ENCODE assay signal across 9 cellular contexts in genomic region chr13:111115841-111116500, GRCh38. TPM values are rescaled to one million over a fixed set of nuclear protein-coding genes. Genes with fewer than 3 reads are reported as not detected.
DNase-seq lines count a peak whose midpoint lies in the region; ATAC-seq, FAIRE-seq and TF ChIP-seq lines count a peak whose summit lies in the region.
"Had no signal": no experiment of that assay in that cellular context is flagged by ENCODE, and none has a peak within 500 bp of the region (broad histone marks: within the 10 kb centered on the region; RNA-seq: fewer than 3 reads in every experiment).

No MANE protein-coding gene starts in this region.

- no peak for TF ChIP-seq RAD21 in GM12878 (IDR thresholded peaks at IDR 0.05; ENCODE audit: insufficient read depth, low read depth, low read length)

- H4K20me1 ChIP-seq in GM23248 (ENCODE audit: insufficient read depth) (no peaks in the 10 kb centered on the region), GM12878 (ENCODE audit: control insufficient read depth, insufficient read depth) (no peaks in the 10 kb centered on the region)

- TF ChIP-seq EP300 in GM12878 (IDR thresholded peaks at IDR 0.05; ENCODE audit: borderline replicate concordance in 1 of 2, control insufficient read depth in 1 of 2, low read depth in 2 of 2, low read length in 2 of 2): no peak

- H3K4me3 ChIP-seq in A673 (ENCODE audit: low read depth, low read length, poor library complexity, severe bottlenecking) (no peak overlapping the region), GM23248 (peak overlapping the region; percentile 69), GM12878 (no peak overlapping the region; the same call in 1 of the 2 replicates), kidney (ENCODE audit: low read length in 2 of 2) (peak overlapping the region; percentile 71 to 81)

- POLR2A ChIA-PET in A673 (lab: Charles Lee; ENCODE audit: low non-redundant PET) (no interaction called here), GM12878 (lab: Charles Lee) (no interaction called here)

- H3K79me2 ChIP-seq in GM23248 (ENCODE audit: insufficient read depth): no peaks in the 10 kb centered on the region
- H3K79me2 ChIP-seq in GM12878 (ENCODE audit: control insufficient read depth, insufficient read depth, low read length): no peaks in the 10 kb centered on the region

- no peaks in the 10 kb centered on the region for H3K36me3 Mint-ChIP-seq in stimulated activated naive B cell treated with anti-CD40 and anti-IgM and Interleukin-4, amounts not matched to agents 10 μg/mL and 1 μg/mL and 100 μg/mL, for 72 hours

- H3K36me3 ChIP-seq in A673 (ENCODE audit: insufficient read depth, low read length, poor library complexity, severe bottlenecking) (no peaks in the 10 kb centered on the region), GM23248 (ENCODE audit: low read depth) (no peaks in the 10 kb centered on the region), GM12878 (ENCODE audit: control insufficient read depth in 2 of 2, insufficient read depth in 2 of 2, low read length in 1 of 2) (no peaks in the 10 kb centered on the region), kidney (ENCODE audit: control insufficient read depth in 1 of 2, insufficient read depth in 2 of 2, low read length in 2 of 2) (no peaks in the 10 kb centered on the region)

- no TSS peak for BruUV-seq in A673 (replicated peaks; lab: Mats Ljungman, UMichigan)
- no TSS peak for BruUV-seq in GM12878 (replicated peaks; lab: Mats Ljungman, UMichigan)

- SMC1A ChIA-PET in GM12878 (lab: Charles Lee; ENCODE audit: uncharacterized antibody, unreplicated experiment): no interaction called here

- H3F3A ChIP-seq in GM23248 (ENCODE audit: insufficient read depth): peaks cover 28% of the 10 kb centered on the region

- CTCF ChIA-PET in A673 (lab: Charles Lee) (no interaction called here), GM12878 (lab: Yijun Ruan, JAX) (interaction anchor here (0.7 kb wide), 1 partner anchor 217 kb away, joined by 3 read pairs; no protein-coding TSS in a partner anchor)

- no peak for TF ChIP-seq POLR2A in GM12878 (IDR thresholded peaks at IDR 0.05; ENCODE audit: low read depth, low read length)

- no peak for ATAC-seq in GM12878
- ATAC-seq in stimulated activated naive B cell treated with anti-CD40 and anti-IgM and Interleukin-4, amounts not matched to agents 10 μg/mL and 1 μg/mL and 100 μg/mL, for 72 hours (replicated peaks): no peak
- ATAC-seq in GM21367 (IDR thresholded peaks at IDR 0.05; ENCODE audit: unreplicated experiment): no peak
- ATAC-seq in GM19351 (IDR thresholded peaks at IDR 0.05; ENCODE audit: unreplicated experiment): no peak

- RAD21 ChIA-PET in GM12878 (lab: Charles Lee; ENCODE audit: unreplicated experiment): no interaction called here

- H2AFZ ChIP-seq in GM23248: peak overlapping the region; percentile 68
- no peak overlapping the region for H2AFZ ChIP-seq in GM12878 (ENCODE audit: control insufficient read depth, low read depth, low read length)

- H3K27me3 Mint-ChIP-seq in stimulated activated naive B cell treated with anti-CD40 and anti-IgM and Interleukin-4, amounts not matched to agents 10 μg/mL and 1 μg/mL and 100 μg/mL, for 72 hours: peaks cover 57 to 78% of the 10 kb centered on the region in 2 donors

- H3K9me3 Mint-ChIP-seq in stimulated activated naive B cell treated with anti-CD40 and anti-IgM and Interleukin-4, amounts not matched to agents 10 μg/mL and 1 μg/mL and 100 μg/mL, for 72 hours: no peaks in the 10 kb centered on the region

- DNase-seq in A673 (ENCODE audit: low spot score) (peak; percentile 5), GM23248 (peak; percentile 94), GM12878 (ENCODE audit: low read depth, low spot score) (no peak), kidney (no peak)
- no peak for DNase-seq in stimulated activated naive B cell treated with anti-CD40 and anti-IgM and Interleukin-4, amounts not matched to agents 10 μg/mL and 1 μg/mL and 100 μg/mL, for 72 hours
- no peak for DNase-seq in stimulated activated CD4-positive, alpha-beta T cell treated with anti-CD3 and anti-CD28 coated beads, Interleukin-4, amount 100 ng/mL, for 24 hours

- peaks cover 90% of the 10 kb centered on the region for H3K27me3 ChIP-seq in A673 (replicated peaks; ENCODE audit: insufficient read depth, low read depth, low read length, poor library complexity)
- peaks cover 22% of the 10 kb centered on the region for H3K27me3 ChIP-seq in GM23248 (replicated peaks; ENCODE audit: insufficient read depth)
- H3K27me3 ChIP-seq in GM12878 (replicated peaks in 1 of 2; ENCODE audit: control insufficient read depth in 2 of 2, insufficient read depth in 2 of 2, low read length in 1 of 2): peaks cover 13 to 37% of the 10 kb centered on the region in 2 experiments

- H3K9ac ChIP-seq in GM23248: peak overlapping the region; percentile 83
- no peak overlapping the region for H3K9ac ChIP-seq in GM12878 (ENCODE audit: control insufficient read depth, insufficient read depth, low read length)
- H3K9ac ChIP-seq in kidney (ENCODE audit: low read length in 2 of 2): peak overlapping the region; percentile 48 to 53

- H3K4me1 ChIP-seq in A673 (ENCODE audit: insufficient read depth, low read length, poor library complexity, severe bottlenecking): no peaks in the 10 kb centered on the region
- H3K4me1 ChIP-seq in GM23248 (ENCODE audit: insufficient read depth): peaks cover 20% of the 10 kb centered on the region
- H3K4me1 ChIP-seq in GM12878 (ENCODE audit: control insufficient read depth, insufficient read depth, low read length): no peaks in the 10 kb centered on the region; the same call in 1 of the 2 replicates
- peaks cover 9 to 11% of the 10 kb centered on the region in 2 donors for H3K4me1 ChIP-seq in kidney (ENCODE audit: control insufficient read depth in 1 of 2, insufficient read depth in 1 of 2, low read depth in 1 of 2, low read length in 2 of 2)

- H3K4me3 Mint-ChIP-seq in stimulated activated naive B cell treated with anti-CD40 and anti-IgM and Interleukin-4, amounts not matched to agents 10 μg/mL and 1 μg/mL and 100 μg/mL, for 72 hours: peak overlapping the region; percentile 79 to 83

- peaks cover 11 to 16% of the 10 kb centered on the region in 2 donors for H3K4me1 Mint-ChIP-seq in stimulated activated naive B cell treated with anti-CD40 and anti-IgM and Interleukin-4, amounts not matched to agents 10 μg/mL and 1 μg/mL and 100 μg/mL, for 72 hours

- 1 to 3% methylated on average over 34 to 35 of the region's 53 CpGs for WGBS in GM23248 (ENCODE audit: low coverage in 1 of 2, low lambda C conversion rate in 2 of 2, missing lambda C conversion rate in 2 of 2), 2 experiments
- 8% methylated on average over 29 of the region's 53 CpGs for WGBS in GM12878 (ENCODE audit: insufficient coverage, insufficient replicate concordance, low lambda C conversion rate, missing lambda C conversion rate)

- no peak overlapping the region for H3K27ac ChIP-seq in A673 (ENCODE audit: low read depth, low read length, poor library complexity, severe bottlenecking)
- H3K27ac ChIP-seq in GM23248: peak overlapping the region; percentile 75
- no peak overlapping the region for H3K27ac ChIP-seq in GM12878 (ENCODE audit: control insufficient read depth, insufficient read depth)
- peak overlapping the region in 1 of 2 donors; percentile 66 for H3K27ac ChIP-seq in kidney (ENCODE audit: low read depth in 2 of 2, low read length in 2 of 2)

- FAIRE-seq in GM12878 (lab: Jason Lieb, UNC) (no peak), kidney (lab: Jason Lieb, UNC) (no peak)
- FAIRE-seq: colon had no signal

- in situ Hi-C loops in GM23248 (cut with MboI): no loop called here
- in situ Hi-C loops in GM12878 (cut with MboI): no loop called here

- no peaks in the 10 kb centered on the region for H3K9me3 ChIP-seq in A673 (ENCODE audit: low read depth, low read length, poor library complexity, severe bottlenecking)
- H3K9me3 ChIP-seq in GM23248 (ENCODE audit: low read depth): no peaks in the 10 kb centered on the region
- H3K9me3 ChIP-seq in GM12878 (replicated peaks; ENCODE audit: control insufficient read depth, insufficient read depth, low read length): no peaks in the 10 kb centered on the region
- H3K9me3 ChIP-seq in kidney (ENCODE audit: control insufficient read depth in 1 of 2, low read length in 2 of 2): no peaks in the 10 kb centered on the region

- H3K27ac Mint-ChIP-seq in stimulated activated naive B cell treated with anti-CD40 and anti-IgM and Interleukin-4, amounts not matched to agents 10 μg/mL and 1 μg/mL and 100 μg/mL, for 72 hours: peak overlapping the region; percentile 65

- intact Hi-C loops in A673 (cut with micrococcal nuclease; ENCODE audit: unreplicated experiment): no loop called here
- intact Hi-C loops in GM12878 (cut with micrococcal nuclease; ENCODE audit: unreplicated experiment): no loop called here
- intact Hi-C loops in kidney (cut with DNase I): no loop called here

- no peaks in the 10 kb centered on the region for H3K9me2 ChIP-seq in GM23248 (ENCODE audit: insufficient read depth)

- TF ChIP-seq CTCF in A673 (conservative IDR thresholded peaks at IDR 0.05; ENCODE audit: low read depth, low read length) (no peak), GM12878 (IDR thresholded peaks at IDR 0.05 in 2 of 3, conservative IDR thresholded peaks at IDR 0.05 in 1 of 3; ENCODE audit: control insufficient read depth in 2 of 3, extremely low read depth in 1 of 3, insufficient read depth in 1 of 3, low read depth in 3 of 3, low read length in 3 of 3) (no peak), kidney (IDR thresholded peaks at IDR 0.05; ENCODE audit: borderline replicate concordance, extremely low read depth, insufficient read depth) (no peak)

- H3K4me2 ChIP-seq in GM23248 (ENCODE audit: unreplicated experiment): peak overlapping the region; percentile 91
- peak overlapping the region; percentile 77; the same call in 1 of the 2 replicates for H3K4me2 ChIP-seq in GM12878 (ENCODE audit: control insufficient read depth, insufficient read depth)

RNA-seq across cellular contexts. Expression of gene ARHGEF7, which starts 0.9 kb away (rescaled TPM):
- 39.9 and 41.7 TPM in 2 replicates for total RNA-seq in A673 (2021)
- total RNA-seq in GM23248 (2014; rRNA removed; shearing (Covaris generic)): 19.0 and 29.5 TPM in 2 replicates
- 19.7 and 23.0 TPM in 2 replicates for polyA plus RNA-seq in GM23248 (2016; fragmentation: Nextera tagmentation; extraction: Ambion mirVana)
- 377 and 388 TPM in 2 replicates for total RNA-seq in GM12878 (2013; cell fraction: nucleolus; rRNA removed)
- 31.4 and 34.0 TPM in 2 replicates for total RNA-seq in GM12878 (2014; rRNA removed)
- total RNA-seq in GM12878 (2014; rRNA removed; fragmentation: Illumina TruSeq; extraction: Trizol): 31.8 and 36.0 TPM in 2 replicates
- total RNA-seq in GM12878 (2021): 65.5 and 67.1 TPM in 2 replicates
- 31.3 TPM for polyA plus RNA-seq in GM12878 (2011; ENCODE audit: low read depth)
- 35.8 and 48.2 TPM in 2 replicates for polyA plus RNA-seq in GM12878 (2011; rRNA removed)
- polyA plus RNA-seq in GM12878 (2011; cell fraction: cytosol; rRNA removed): 29.9 and 38.0 TPM in 2 replicates
- polyA plus RNA-seq in GM12878 (2011; cell fraction: nucleus; rRNA removed): 207 and 232 TPM in 2 replicates
- 41.1 and 58.4 TPM in 2 replicates for polyA plus RNA-seq in GM12878 (2012)
- 36.2 and 45.5 TPM in 2 replicates for polyA plus RNA-seq in GM12878 (2014; fragmentation: Illumina TruSeq; extraction: Trizol)
- polyA plus RNA-seq in GM12878 (2014; fragmentation: Nextera tagmentation; extraction: Ambion mirVana): 1 to 10 TPM; 4.7 to 7.2 TPM
- 36.8 and 40.2 TPM in 2 replicates for polyA plus RNA-seq in GM12878 (2014; rRNA removed)
- polyA plus RNA-seq in GM12878 (2016; fragmentation: Nextera tagmentation; extraction: Ambion mirVana): 10 to 100 TPM; 36.4 to 39.0 TPM
- polyA minus RNA-seq in GM12878 (2011; rRNA and poly(A)+ RNA removed): 78.9 TPM in 2 replicates
- polyA minus RNA-seq in GM12878 (2011; cell fraction: cytosol; rRNA and poly(A)+ RNA removed): 19.1 and 20.3 TPM in 2 replicates
- polyA minus RNA-seq in GM12878 (2011; cell fraction: nucleus; rRNA and poly(A)+ RNA removed): 141 and 199 TPM in 2 replicates
- 56.4 TPM for total RNA-seq in kidney
- 17.9 TPM for polyA plus RNA-seq in kidney (ENCODE audit: insufficient read depth, low read depth, low replicate concordance)

Comparison
In these comparisons a context has a peak if more than half of its experiments do, and no peak if none do; other contexts are left out.
1. DNase-seq: peak in A673 (single experiment) and GM23248 (single experiment); none in GM12878 (single experiment), kidney (single experiment), stimulated activated naive B cell treated with anti-CD40 and anti-IgM and Interleukin-4, amounts not matched to agents 10 μg/mL and 1 μg/mL and 100 μg/mL, for 72 hours (single experiment) and stimulated activated CD4-positive, alpha-beta T cell treated with anti-CD3 and anti-CD28 coated beads, Interleukin-4, amount 100 ng/mL, for 24 hours (single experiment).
2. H3K4me3 ChIP-seq: peak in GM23248 (single experiment) and kidney (2 of 2); none in A673 (single experiment) and GM12878 (single experiment).